Comparison of ENCODE assay signal across 18 cellular contexts in genomic region chr13:73733691-73734090, GRCh38.
"Had no signal": no experiment of that assay in that cellular context is flagged by ENCODE, and none has a peak within 500 bp of the region (broad histone marks: within the 10 kb centered on the region; RNA-seq: fewer than 3 reads in every experiment).

No MANE protein-coding gene starts in this region.

- H3K4me1 ChIP-seq: colonic mucosa, heart left ventricle, sigmoid colon had no signal

- H3K27me3 ChIP-seq: colonic mucosa, heart left ventricle, sigmoid colon had no signal

- H3K9me3 ChIP-seq: colonic mucosa, heart left ventricle, mucosa of descending colon, sigmoid colon had no signal

- H3K36me3 ChIP-seq: colonic mucosa, sigmoid colon had no signal

- DNase-seq: colonic mucosa; effector CD4-positive, alpha-beta T cell; endodermal cell; erythroblast; foreskin melanocyte; heart left ventricle; hypothalamus; kidney glomerular epithelial cell; mammary epithelial cell; mucosa of descending colon; posterior cingulate gyrus; sigmoid colon; small intestine; stimulated activated CD4-positive, alpha-beta T cell treated with anti-CD3 and anti-CD28 coated beads, Interleukin-12 subunit alpha, Interleukin-12 subunit beta, amount 100 ng/mL, for 4 hours; stimulated activated naive CD4-positive, alpha-beta T cell treated with Interleukin-2 at 50 U/mL for 16 hours had no signal

- H3K4me3 Mint-ChIP-seq: endodermal cell, neural crest cell, type B pancreatic cell had no signal

- H3K9me3 Mint-ChIP-seq: endodermal cell, neural crest cell had no signal

- H3K27ac ChIP-seq: colonic mucosa, heart left ventricle, sigmoid colon had no signal

- ATAC-seq: heart left ventricle, left lobe of liver, mucosa of descending colon had no signal

- H3K27ac Mint-ChIP-seq: endodermal cell, type B pancreatic cell had no signal

- H3K4me3 ChIP-seq: colonic mucosa, heart left ventricle, mucosa of descending colon, sigmoid colon had no signal

- H3K27me3 Mint-ChIP-seq: type B pancreatic cell had no signal
